Comparison of ENCODE assay signal across 1 cellular context in the genomic region with DNA sequence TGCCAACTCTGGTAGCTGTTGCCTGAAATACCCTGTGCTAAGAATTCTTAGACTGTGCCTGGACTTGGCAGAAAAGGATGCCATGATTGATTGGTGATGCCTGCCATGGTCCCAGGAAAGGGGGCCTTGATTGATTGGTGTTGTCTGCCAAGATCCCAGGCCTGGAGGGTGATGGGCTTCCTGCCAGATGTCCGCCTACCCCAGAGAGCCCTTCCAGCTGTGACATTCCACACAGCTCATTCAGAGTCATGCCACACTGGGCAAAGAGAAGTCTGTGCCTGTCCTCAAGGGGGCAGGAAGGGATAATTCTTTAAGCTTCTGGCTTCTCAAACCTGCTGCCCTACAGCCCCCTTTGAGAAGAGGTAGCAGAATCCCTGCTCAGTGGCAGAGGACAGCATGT.
TF ChIP-seq lines count a peak whose summit lies in the region.

No MANE protein-coding gene starts in this region.

TF ChIP-seq in HepG2, 621 proteins besides CTCF, POLR2A, EP300 and RAD21:
- TF ChIP-seq STAG1 (CRISPR knock-in tag; IDR thresholded peaks at IDR 0.05) (0 out of 2 replicates have a peak, but pooled peaks have one; percentile 8), ZFP90 (CRISPR knock-in tag; IDR thresholded peaks at IDR 0.05; ENCODE audit: borderline replicate concordance) (no peak), KDM6A (CRISPR knock-in tag; IDR thresholded peaks at IDR 0.05; ENCODE audit: low read depth) (no peak)
